In the genomic region with DNA sequence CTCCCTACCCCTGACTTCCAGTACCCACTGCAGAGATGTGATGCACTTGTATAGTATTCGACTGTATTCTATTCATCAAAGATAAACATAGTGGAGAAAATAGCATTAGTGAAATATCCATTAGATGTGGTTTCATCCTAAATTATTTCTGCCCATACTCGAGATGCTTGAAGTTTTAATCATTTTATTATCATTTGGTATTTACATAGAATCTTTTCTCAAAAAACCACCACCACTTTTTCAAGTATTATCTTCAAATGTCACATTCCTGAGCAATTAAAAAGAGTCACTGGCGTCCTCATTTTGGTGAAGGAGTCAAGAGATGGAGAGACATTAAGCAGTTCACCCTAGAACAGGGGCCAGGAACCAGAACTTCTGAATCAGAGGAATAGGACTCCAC, we compare ENCODE assay signal across 25 cellular contexts.
"Had no signal": no experiment of that assay in that cellular context is flagged by ENCODE, and none has a peak within 500 bp of the region (broad histone marks: within the 10 kb centered on the region; RNA-seq: fewer than 3 reads in every experiment).

No MANE protein-coding gene starts in this region.

- H3K36me3 Mint-ChIP-seq: memory B cell; mesothelial cell of epicardium; naive B cell; natural killer cell treated with Interleukin-12 subunit alpha and Interleukin-12 subunit beta and Interleukin-15 and Interleukin-18, amount 100 ng/mL, for 72 hours; stimulated activated naive B cell treated with anti-CD40 and anti-IgM and Interleukin-4, amounts not matched to agents 10 μg/mL and 1 μg/mL and 100 μg/mL, for 72 hours had no signal

- FAIRE-seq: endometrium, kidney, pancreas, urothelium cell line had no signal

- H3K4me1 ChIP-seq: esophagus squamous epithelium, gastrocnemius medialis, pancreas, tibial nerve, upper lobe of left lung had no signal

- H3K27ac Mint-ChIP-seq: effector memory CD8-positive, alpha-beta T cell; memory B cell; mesothelial cell of epicardium; naive B cell; natural killer cell treated with Interleukin-12 subunit alpha and Interleukin-12 subunit beta and Interleukin-15 and Interleukin-18, amount 100 ng/mL, for 72 hours; progenitor cell of endocrine pancreas; stimulated activated naive B cell treated with anti-CD40 and anti-IgM and Interleukin-4, amounts not matched to agents 10 μg/mL and 1 μg/mL and 100 μg/mL, for 72 hours; stimulated activated naive CD8-positive, alpha-beta T cell treated with anti-CD3 and anti-CD28 coated beads, Interleukin-15, Interleukin-2, amounts not matched to agents 100 ng/mL and 50 ng/mL, for 24 hours had no signal

- H3K4me1 Mint-ChIP-seq: memory B cell; mesothelial cell of epicardium; naive B cell; neural crest cell; stimulated activated naive B cell treated with anti-CD40 and anti-IgM and Interleukin-4, amounts not matched to agents 10 μg/mL and 1 μg/mL and 100 μg/mL, for 72 hours had no signal

- H3K36me3 ChIP-seq: esophagus squamous epithelium, gastrocnemius medialis, neutrophil, pancreas, thoracic aorta, tibial nerve, upper lobe of left lung had no signal

- DNase-seq: dermis blood vessel endothelial cell; effector memory CD8-positive, alpha-beta T cell; erythroblast; esophagus squamous epithelium; gastrocnemius medialis; head of caudate nucleus; kidney; mucosa of descending colon; naive B cell; pancreas; stimulated activated naive B cell treated with anti-CD40 and anti-IgM and Interleukin-4, amounts not matched to agents 10 μg/mL and 1 μg/mL and 100 μg/mL, for 72 hours; upper lobe of left lung had no signal

- H3K27me3 ChIP-seq: esophagus squamous epithelium, gastrocnemius medialis, neutrophil, pancreas, tibial nerve, upper lobe of left lung had no signal

- H3K4me3 ChIP-seq: coronary artery, esophagus squamous epithelium, gastrocnemius medialis, lung, mucosa of descending colon, pancreas, thoracic aorta, tibial nerve, upper lobe of left lung had no signal

- H3K9me3 Mint-ChIP-seq: stimulated activated naive CD8-positive, alpha-beta T cell treated with anti-CD3 and anti-CD28 coated beads, Interleukin-15, Interleukin-2, amounts not matched to agents 100 ng/mL and 50 ng/mL, for 24 hours had no signal

- H3K4me3 Mint-ChIP-seq: effector memory CD8-positive, alpha-beta T cell; memory B cell; mesothelial cell of epicardium; naive B cell; natural killer cell treated with Interleukin-12 subunit alpha and Interleukin-12 subunit beta and Interleukin-15 and Interleukin-18, amount 100 ng/mL, for 72 hours; neural crest cell; stimulated activated naive B cell treated with anti-CD40 and anti-IgM and Interleukin-4, amounts not matched to agents 10 μg/mL and 1 μg/mL and 100 μg/mL, for 72 hours; stimulated activated naive CD8-positive, alpha-beta T cell treated with anti-CD3 and anti-CD28 coated beads, Interleukin-15, Interleukin-2, amounts not matched to agents 100 ng/mL and 50 ng/mL, for 24 hours had no signal

- H3K27me3 Mint-ChIP-seq: effector memory CD8-positive, alpha-beta T cell; memory B cell; progenitor cell of endocrine pancreas; stimulated activated naive CD8-positive, alpha-beta T cell treated with anti-CD3 and anti-CD28 coated beads, Interleukin-15, Interleukin-2, amounts not matched to agents 100 ng/mL and 50 ng/mL, for 24 hours had no signal

- H3K27ac ChIP-seq: coronary artery, esophagus squamous epithelium, gastrocnemius medialis, neutrophil, pancreas, thoracic aorta, tibial nerve, upper lobe of left lung had no signal

- H3K9me3 ChIP-seq: esophagus squamous epithelium, gastrocnemius medialis, mucosa of descending colon, neutrophil, pancreas, thoracic aorta, tibial nerve, upper lobe of left lung had no signal
